25 cellular contexts compared by ENCODE assay signal in genomic region chr2:194854941-194855340, GRCh38.
"Had no signal": no experiment of that assay in that cellular context is flagged by ENCODE, and none has a peak within 500 bp of the region (broad histone marks: within the 10 kb centered on the region; RNA-seq: fewer than 3 reads in every experiment).

No MANE protein-coding gene starts in this region.

- DNase-seq: colonic mucosa; cortex of kidney; effector CD8-positive, alpha-beta T cell; effector memory CD8-positive, alpha-beta T cell; endodermal cell; erythroblast; esophagus squamous epithelium; foreskin fibroblast; foreskin melanocyte; gastrocnemius medialis; glutamatergic neuron; immature natural killer cell; islet precursor cell; left cardiac atrium; left ventricle myocardium superior; lower lobe of right lung; mesenchymal stem cell; naive B cell had no signal

- H3K9me3 ChIP-seq: colonic mucosa, esophagus squamous epithelium, gastrocnemius medialis, lower lobe of right lung, mucosa of descending colon had no signal

- H3K27me3 Mint-ChIP-seq: dendritic cell treated with granulocyte-macrophage colony-stimulating factor and Interleukin-4, amounts not matched to agents 40 ng/mL and 50 ng/mL, for 4 days; effector memory CD8-positive, alpha-beta T cell; naive B cell had no signal

- FAIRE-seq: endometrium had no signal

- H2AFZ ChIP-seq: hepatocyte had no signal

- H3K27ac Mint-ChIP-seq: dendritic cell treated with granulocyte-macrophage colony-stimulating factor and Interleukin-4, amounts not matched to agents 40 ng/mL and 50 ng/mL, for 4 days; effector memory CD8-positive, alpha-beta T cell; endodermal cell; immature natural killer cell; mesothelial cell of epicardium; naive B cell had no signal

- H3K4me1 Mint-ChIP-seq: endodermal cell, immature natural killer cell, mesothelial cell of epicardium, naive B cell had no signal

- H3K36me3 ChIP-seq: colonic mucosa, esophagus squamous epithelium, gastrocnemius medialis, left lung, lower lobe of right lung had no signal

- H3K4me1 ChIP-seq: colonic mucosa, esophagus squamous epithelium, gastrocnemius medialis, left lung, lower lobe of right lung had no signal

- H3K79me2 ChIP-seq: hepatocyte had no signal

- H3K4me3 Mint-ChIP-seq: dendritic cell treated with granulocyte-macrophage colony-stimulating factor and Interleukin-4, amounts not matched to agents 40 ng/mL and 50 ng/mL, for 4 days; effector memory CD8-positive, alpha-beta T cell; endodermal cell; immature natural killer cell; mesothelial cell of epicardium; naive B cell had no signal

- H3K4me3 ChIP-seq: colonic mucosa, esophagus squamous epithelium, gastrocnemius medialis, hepatocyte, left lung, lower lobe of right lung, mucosa of descending colon had no signal

- H3K36me3 Mint-ChIP-seq: immature natural killer cell, mesothelial cell of epicardium, naive B cell had no signal

- H3K27me3 ChIP-seq: colonic mucosa, esophagus squamous epithelium, gastrocnemius medialis, hepatocyte, left lung had no signal

- H3K4me2 ChIP-seq: hepatocyte had no signal

- H3K27ac ChIP-seq: colonic mucosa, epithelial cell of prostate, esophagus squamous epithelium, gastrocnemius medialis, hepatocyte, left lung, lower lobe of right lung had no signal
